ENCODE assay signal across 12 cellular contexts in genomic region chr3:131705558-131706051, GRCh38.
DNase-seq lines count a peak whose midpoint lies in the region; ATAC-seq and TF ChIP-seq lines count a peak whose summit lies in the region.
"Had no signal": no experiment of that assay in that cellular context is flagged by ENCODE, and none has a peak within 500 bp of the region (broad histone marks: within the 10 kb centered on the region; RNA-seq: fewer than 3 reads in every experiment).

No MANE protein-coding gene starts in this region.

- H3K4me1 Mint-ChIP-seq in CD14-positive monocyte: no peaks in the 10 kb centered on the region
- H3K4me1 Mint-ChIP-seq: immature natural killer cell had no signal

- H3K9me3 ChIP-seq in HUES48 (ENCODE audit: control insufficient read depth, insufficient read depth, low read length) (no peaks in the 10 kb centered on the region), right atrium auricular region (no peaks in the 10 kb centered on the region), HAP-1 (no peaks in the 10 kb centered on the region)
- H3K9me3 ChIP-seq: sigmoid colon, testis had no signal

- no peak overlapping the region for H3K27ac Mint-ChIP-seq in CD14-positive monocyte
- H3K27ac Mint-ChIP-seq: immature natural killer cell had no signal

- no peak for TF ChIP-seq CTCF in right atrium auricular region (IDR thresholded peaks at IDR 0.05)
- TF ChIP-seq CTCF in CD14-positive monocyte (IDR thresholded peaks at IDR 0.05): no peak

- no peaks in the 10 kb centered on the region for H3K36me3 ChIP-seq in HUES48 (ENCODE audit: control insufficient read depth, insufficient read depth, low read length)
- H3K36me3 ChIP-seq in right atrium auricular region: no peaks in the 10 kb centered on the region
- H3K36me3 ChIP-seq in HAP-1 (replicated peaks): no peaks in the 10 kb centered on the region
- H3K36me3 ChIP-seq: sigmoid colon had no signal

- ATAC-seq in GM19035 (IDR thresholded peaks at IDR 0.05; ENCODE audit: unreplicated experiment) (peak; percentile 89), HG02642 (IDR thresholded peaks at IDR 0.05; ENCODE audit: poor library complexity, unreplicated experiment) (peak; percentile 85)

- H3K36me3 Mint-ChIP-seq in CD14-positive monocyte: no peaks in the 10 kb centered on the region
- H3K36me3 Mint-ChIP-seq: brain, immature natural killer cell had no signal

- in situ Hi-C loops in HAP-1 (cut with MboI; ENCODE audit: low sequenced_read_pairs): no loop called here

- H3K4me3 Mint-ChIP-seq in CD14-positive monocyte: no peak overlapping the region
- H3K4me3 Mint-ChIP-seq: brain, immature natural killer cell had no signal

- H3K4me1 ChIP-seq in HUES48 (ENCODE audit: control insufficient read depth, insufficient read depth, low read length) (peaks cover 16% of the 10 kb centered on the region; the same call in 1 of the 2 replicates), right atrium auricular region (no peaks in the 10 kb centered on the region), HAP-1 (no peaks in the 10 kb centered on the region)
- H3K4me1 ChIP-seq: sigmoid colon, testis had no signal

- H3K27me3 ChIP-seq in HUES48 (ENCODE audit: control insufficient read depth, insufficient read depth, low read length): no peaks in the 10 kb centered on the region
- H3K27me3 ChIP-seq in right atrium auricular region: no peaks in the 10 kb centered on the region
- H3K27me3 ChIP-seq in HAP-1 (ENCODE audit: low read depth): no peaks in the 10 kb centered on the region
- H3K27me3 ChIP-seq: sigmoid colon, testis had no signal

- peaks cover 0 to 6% (median 4%) of the 10 kb centered on the region in 3 donors for H3K27me3 Mint-ChIP-seq in CD14-positive monocyte (ENCODE audit: low read depth in 3 of 3)
- H3K27me3 Mint-ChIP-seq: brain had no signal

- no peak overlapping the region for H3K4me3 ChIP-seq in HUES48 (ENCODE audit: low read depth, low read length)
- H3K4me3 ChIP-seq in right atrium auricular region: no peak overlapping the region
- no peak overlapping the region for H3K4me3 ChIP-seq in HAP-1
- H3K4me3 ChIP-seq: sigmoid colon, testis had no signal

- H3K9ac ChIP-seq in HUES48 (ENCODE audit: low read depth, low read length): peak overlapping the region; percentile 13; the same call in 1 of the 2 replicates

- intact Hi-C loops in CD14-positive monocyte (cut with micrococcal nuclease): no loop called here

- peak; percentile 45 for DNase-seq in iPS DF 19.7 (ENCODE audit: low read depth, low spot score)
- no peak for DNase-seq in COLO829 (ENCODE audit: low spot score)
- no peak for DNase-seq in right atrium auricular region (ENCODE audit: low spot score)
- DNase-seq in HAP-1 (ENCODE audit: low spot score in 2 of 2): no peak
- DNase-seq in CD14-positive monocyte (ENCODE audit: low spot score): no peak
- DNase-seq: immature natural killer cell, sigmoid colon, testis had no signal

- H3K27ac ChIP-seq in HUES48 (ENCODE audit: low read depth, low read length) (peak overlapping the region; percentile 88), right atrium auricular region (no peak overlapping the region)
- H3K27ac ChIP-seq: sigmoid colon, testis had no signal

- peaks cover 0 to 5% (median 0%) of the 10 kb centered on the region in 7 donors for H3K9me3 Mint-ChIP-seq in CD14-positive monocyte
- H3K9me3 Mint-ChIP-seq: brain had no signal
